In the genomic region with DNA sequence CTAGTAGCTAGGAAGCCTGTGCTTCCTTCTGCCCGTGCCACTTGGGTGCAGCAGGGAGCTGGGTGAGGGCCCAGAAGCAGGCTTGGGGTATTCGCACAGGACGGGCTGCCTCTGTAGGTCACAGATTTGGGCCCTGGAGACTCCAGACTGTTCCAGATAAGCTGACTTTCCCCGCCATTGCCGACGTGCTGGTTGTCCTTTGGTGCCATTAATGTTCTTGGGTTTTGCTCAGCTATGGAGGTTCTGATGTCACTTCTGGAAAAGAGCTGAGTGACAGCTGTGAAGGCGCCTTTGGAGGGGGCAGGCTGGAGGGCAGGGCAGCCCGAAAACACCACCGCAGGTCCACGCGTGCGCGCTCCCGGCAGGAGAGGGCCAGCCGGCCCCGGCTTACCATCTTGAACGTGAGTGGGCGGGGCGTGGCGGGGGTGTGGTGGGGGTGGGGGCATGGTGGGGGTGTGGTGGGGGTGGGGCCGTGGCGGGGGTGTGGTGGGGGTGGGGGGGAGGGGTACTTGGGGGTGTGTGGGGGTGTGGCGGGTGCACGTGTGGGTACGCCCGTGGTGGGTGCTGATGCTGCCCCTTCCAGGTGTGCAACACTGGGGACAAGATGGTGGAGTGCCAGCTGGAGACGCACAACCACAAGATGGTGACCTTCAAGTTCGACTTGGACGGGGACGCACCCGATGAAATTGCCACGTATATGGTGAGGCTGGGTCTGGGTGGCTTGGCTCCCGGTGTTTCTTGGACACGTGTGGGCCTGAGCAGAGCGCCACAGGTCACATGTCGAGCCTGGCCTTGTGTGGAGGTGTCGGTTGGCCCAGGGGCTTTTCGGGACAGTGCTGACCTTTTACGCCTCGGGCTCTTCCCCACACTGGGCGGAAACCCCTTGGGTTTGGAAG, we compare ENCODE assay signal across 17 cellular contexts.
DNase-seq lines count a peak whose midpoint lies in the region; ATAC-seq and TF ChIP-seq lines count a peak whose summit lies in the region.
"Had no signal": no experiment of that assay in that cellular context is flagged by ENCODE, and none has a peak within 500 bp of the region (broad histone marks: within the 10 kb centered on the region; RNA-seq: fewer than 3 reads in every experiment).

No MANE protein-coding gene starts in this region.

- intact Hi-C loops in stomach (cut with DNase I; ENCODE audit: low total_unique reads), result no loop called here

- H3K4me3 ChIP-seq in stomach, result no peak overlapping the region
- H3K4me3 ChIP-seq: SJCRH30, smooth muscle cell, vagina had no signal

- 88 to 94% (median 93%) methylated on average over 28 to 41 of the region's 41 CpGs for WGBS in stomach, 5 donors

- peaks cover 5% of the 10 kb centered on the region for H3K4me1 Mint-ChIP-seq in activated T-cell treated with anti-CD3 and anti-CD28 coated beads, Interleukin-2, amount 50 U/mL, for 4 hours (ENCODE audit: low read depth)

- peak; percentile 4 for DNase-seq in activated T-cell treated with anti-CD3 and anti-CD28 coated beads, Interleukin-2, amount 50 U/mL, for 1 hour
- DNase-seq in activated T-cell treated with anti-CD3 and anti-CD28 coated beads, Interleukin-2, amount 50 U/mL, for 4 hours, result no peak
- DNase-seq in GM20000 (ENCODE audit: low spot score), result peak; percentile 29
- DNase-seq in iPS-NIHi11 (ENCODE audit: low spot score), result peak; percentile 22
- DNase-seq in stomach, result no peak
- no peak for DNase-seq in NCI-H82 (lab: John Stamatoyannopoulos, UW)
- no peak for DNase-seq in stimulated activated CD4-positive, alpha-beta T cell treated with anti-CD3 and anti-CD28 coated beads, Interleukin-15, amount 100 ng/mL, for 24 hours
- no peak for DNase-seq in UCSD-AML1 (lab: John Stamatoyannopoulos, UW; ENCODE audit: unreplicated experiment)
- DNase-seq: activated CD4-positive, alpha-beta T cell treated with anti-CD3 and anti-CD28 coated beads for 48 hours; amygdala; foreskin melanocyte; H9; NCI-H1694 treated with DMSO at 0.1 percent for 48 hours; SJCRH30; stimulated activated naive B cell treated with anti-CD40 and anti-IgM and Interleukin-4, amounts not matched to agents 10 μg/mL and 1 μg/mL and 100 μg/mL, for 72 hours had no signal

- H3K4me3 Mint-ChIP-seq in activated T-cell treated with anti-CD3 and anti-CD28 coated beads, Interleukin-2, amount 50 U/mL, for 4 hours, result no peak overlapping the region
- H3K4me3 Mint-ChIP-seq: H9; stimulated activated naive B cell treated with anti-CD40 and anti-IgM and Interleukin-4, amounts not matched to agents 10 μg/mL and 1 μg/mL and 100 μg/mL, for 72 hours had no signal

- TF ChIP-seq CTCF in GM20000 (IDR thresholded peaks at IDR 0.05; ENCODE audit: extremely low read depth, missing control alignments), result no peak
- TF ChIP-seq CTCF in stomach (IDR thresholded peaks at IDR 0.05), result no peak

- H3K27me3 Mint-ChIP-seq in activated T-cell treated with anti-CD3 and anti-CD28 coated beads, Interleukin-2, amount 50 U/mL, for 4 hours (ENCODE audit: low read depth), result peaks cover 2% of the 10 kb centered on the region
- H3K27me3 Mint-ChIP-seq: stimulated activated naive B cell treated with anti-CD40 and anti-IgM and Interleukin-4, amounts not matched to agents 10 μg/mL and 1 μg/mL and 100 μg/mL, for 72 hours had no signal

- peaks cover 8 to 31% (median 23%) of the 10 kb centered on the region in 4 donors for H3K4me1 ChIP-seq in stomach
- H3K4me1 ChIP-seq: SJCRH30, vagina had no signal

- no peak for TF ChIP-seq POLR2A in stomach (IDR thresholded peaks at IDR 0.05)

- H3K27ac ChIP-seq in stomach, result peak overlapping the region in 4 of 5 donors; percentile 64 to 71 (median 66)
- H3K27ac ChIP-seq: SJCRH30, vagina had no signal

- no peak for ATAC-seq in activated T-cell treated with anti-CD3 and anti-CD28 coated beads, Interleukin-2, amount 50 U/mL, for 4 hours
- ATAC-seq: stimulated activated naive B cell treated with anti-CD40 and anti-IgM and Interleukin-4, amounts not matched to agents 10 μg/mL and 1 μg/mL and 100 μg/mL, for 72 hours had no signal

- peaks cover 0 to 33% (median 13%) of the 10 kb centered on the region in 4 donors for H3K36me3 ChIP-seq in stomach
- H3K36me3 ChIP-seq: SJCRH30, vagina had no signal

- no peaks in the 10 kb centered on the region for H3K9me3 ChIP-seq in stomach
- H3K9me3 ChIP-seq: SJCRH30, vagina had no signal

- no peaks in the 10 kb centered on the region for H3K27me3 ChIP-seq in stomach
- H3K27me3 ChIP-seq: vagina had no signal

- no peaks in the 10 kb centered on the region for H3K36me3 Mint-ChIP-seq in activated T-cell treated with anti-CD3 and anti-CD28 coated beads, Interleukin-2, amount 50 U/mL, for 4 hours (ENCODE audit: insufficient read depth)
- H3K36me3 Mint-ChIP-seq: stimulated activated naive B cell treated with anti-CD40 and anti-IgM and Interleukin-4, amounts not matched to agents 10 μg/mL and 1 μg/mL and 100 μg/mL, for 72 hours had no signal

- no peaks in the 10 kb centered on the region for H3K9me3 Mint-ChIP-seq in activated T-cell treated with anti-CD3 and anti-CD28 coated beads, Interleukin-2, amount 50 U/mL, for 4 hours
- H3K9me3 Mint-ChIP-seq: H9; stimulated activated naive B cell treated with anti-CD40 and anti-IgM and Interleukin-4, amounts not matched to agents 10 μg/mL and 1 μg/mL and 100 μg/mL, for 72 hours had no signal

- no peak for TF ChIP-seq EP300 in stomach (IDR thresholded peaks at IDR 0.05)

Comparison
In these comparisons a context has a peak if more than half of its experiments do, and no peak if none do; other contexts are left out.
1. DNase-seq: peak in activated T-cell treated with anti-CD3 and anti-CD28 coated beads, Interleukin-2, amount 50 U/mL, for 1 hour (single experiment), GM20000 (single experiment) and iPS-NIHi11 (single experiment); none in activated T-cell treated with anti-CD3 and anti-CD28 coated beads, Interleukin-2, amount 50 U/mL, for 4 hours (single experiment), stomach (single experiment), NCI-H82 (single experiment), stimulated activated CD4-positive, alpha-beta T cell treated with anti-CD3 and anti-CD28 coated beads, Interleukin-15, amount 100 ng/mL, for 24 hours (single experiment) and UCSD-AML1 (single experiment).